9 cellular contexts compared by ENCODE assay signal in genomic region chr11:77407613-77408012, GRCh38.
A peak's percentile ranks its signal among the peaks of the same experiment; 100 is the strongest.
DNase-seq lines count a peak whose midpoint lies in the region; ATAC-seq, FAIRE-seq and TF ChIP-seq lines count a peak whose summit lies in the region.
"Had no signal": no experiment of that assay in that cellular context is flagged by ENCODE, and none has a peak within 500 bp of the region (broad histone marks: within the 10 kb centered on the region; RNA-seq: fewer than 3 reads in every experiment).

No MANE protein-coding gene starts in this region.

- H2AFZ ChIP-seq in astrocyte (ENCODE audit: low read depth, low read length), result no peak overlapping the region

- no peak for ATAC-seq in T-cell (replicated peaks in 1 of 4)
- no peak for ATAC-seq in GM21526 (IDR thresholded peaks at IDR 0.05; ENCODE audit: low FRiP score, unreplicated experiment)

- H3K36me3 Mint-ChIP-seq in astrocyte (ENCODE audit: low read depth, unreplicated experiment) (no peaks in the 10 kb centered on the region), T-cell (peaks cover 3% of the 10 kb centered on the region)

- CTCF ChIA-PET in T-cell (lab: Charles Lee), result interaction anchor here (0.6 to 1.5 kb wide), 2 partner anchors 86 to 141 kb away, joined by 3 read pairs; no protein-coding TSS in a partner anchor

- H3K4me1 Mint-ChIP-seq in astrocyte (ENCODE audit: low read depth, unreplicated experiment) (peaks cover 21% of the 10 kb centered on the region), T-cell (peaks cover 37 to 62% (median 49%) of the 10 kb centered on the region in 3 donors)

- no peaks in the 10 kb centered on the region for H3K36me3 ChIP-seq in astrocyte (ENCODE audit: insufficient read depth, low read length)

- peaks cover 75% of the 10 kb centered on the region for H3K79me2 ChIP-seq in astrocyte (ENCODE audit: insufficient read depth, low read length)

- H3K9me3 Mint-ChIP-seq in astrocyte (ENCODE audit: unreplicated experiment), result no peaks in the 10 kb centered on the region
- H3K9me3 Mint-ChIP-seq in T-cell, result no peaks in the 10 kb centered on the region

- H3K9ac ChIP-seq in astrocyte (ENCODE audit: low read length), result no peak overlapping the region

- H3K27me3 ChIP-seq in astrocyte (ENCODE audit: insufficient read depth, low read length), result no peaks in the 10 kb centered on the region

- peak overlapping the region; percentile 42 for H3K27ac ChIP-seq in astrocyte (ENCODE audit: low read depth, low read length)

- DNase-seq in COR-L47 (lab: John Stamatoyannopoulos, UW) (peak; percentile 36), MV-4-11 (lab: John Stamatoyannopoulos, UW) (peak; percentile 44), astrocyte (ENCODE audit: low read depth) (peak; percentile 86), lung microvascular endothelial cell (ENCODE audit: low read depth in 2 of 2) (peak; percentile 79 to 93), amygdala (lab: John Stamatoyannopoulos, UW) (no peak), T-cell (no peak)
- no peak for DNase-seq in activated naive CD4-positive, alpha-beta T cell treated with Interleukin-2 at 50 U/mL for 16 hours

- H3K27ac Mint-ChIP-seq in astrocyte (ENCODE audit: unreplicated experiment) (no peak overlapping the region), T-cell (no peak overlapping the region)

- peak overlapping the region; percentile 69 for H3K4me2 ChIP-seq in astrocyte (ENCODE audit: low read length)

- TF ChIP-seq CTCF in astrocyte (IDR thresholded peaks at IDR 0.05; ENCODE audit: insufficient read depth, low read depth, low read length), result no peak

- peaks cover 21% of the 10 kb centered on the region for H3K4me1 ChIP-seq in astrocyte (ENCODE audit: insufficient read depth, low read length)

- peaks cover 35% of the 10 kb centered on the region for H4K20me1 ChIP-seq in astrocyte (ENCODE audit: insufficient read depth, low read length)

- H3K4me3 ChIP-seq in astrocyte (ENCODE audit: insufficient read depth, low read depth, low read length), result no peak overlapping the region

- no peaks in the 10 kb centered on the region for H3K9me3 ChIP-seq in astrocyte (ENCODE audit: insufficient read depth, low read depth, low read length)

- H3K27me3 Mint-ChIP-seq in astrocyte (ENCODE audit: low read depth, unreplicated experiment) (no peaks in the 10 kb centered on the region), T-cell (no peaks in the 10 kb centered on the region)

- H3K4me3 Mint-ChIP-seq in astrocyte (ENCODE audit: unreplicated experiment), result no peak overlapping the region
- no peak overlapping the region for H3K4me3 Mint-ChIP-seq in T-cell

- peak; percentile 96 for FAIRE-seq in astrocyte (lab: Jason Lieb, UNC)
- FAIRE-seq: TTC549 had no signal

- POLR2A ChIA-PET in T-cell (lab: Charles Lee), result no interaction called here

Comparison
In these comparisons a context has a peak if more than half of its experiments do, and no peak if none do; other contexts are left out.
1. DNase-seq: peak in COR-L47 (single experiment), MV-4-11 (single experiment), astrocyte (single experiment) and lung microvascular endothelial cell (2 of 2); none in amygdala (0 of 56), T-cell (0 of 34) and activated naive CD4-positive, alpha-beta T cell treated with Interleukin-2 at 50 U/mL for 16 hours (single experiment).